15 cellular contexts compared by ENCODE assay signal in genomic region chr20:4247898-4248858, GRCh38. TPM values are rescaled to one million over a fixed set of nuclear protein-coding genes. Genes with fewer than 3 reads are reported as not detected.
A peak's percentile ranks its signal among the peaks of the same experiment; 100 is the strongest.
DNase-seq lines count a peak whose midpoint lies in the region; ATAC-seq and TF ChIP-seq lines count a peak whose summit lies in the region.
"Had no signal": no experiment of that assay in that cellular context is flagged by ENCODE, and none has a peak within 500 bp of the region (broad histone marks: within the 10 kb centered on the region; RNA-seq: fewer than 3 reads in every experiment).

No MANE protein-coding gene starts in this region.

- H3K27me3 Mint-ChIP-seq in endothelial cell (ENCODE audit: unreplicated experiment) (peaks cover 22% of the 10 kb centered on the region), neural progenitor cell (ENCODE audit: insufficient read depth, low read depth) (peaks cover 37% of the 10 kb centered on the region)

- H3K27ac Mint-ChIP-seq in endothelial cell (ENCODE audit: unreplicated experiment): no peak overlapping the region
- no peak overlapping the region for H3K27ac Mint-ChIP-seq in neural progenitor cell
- no peak overlapping the region for H3K27ac Mint-ChIP-seq in stimulated activated effector memory CD8-positive, alpha-beta T cell treated with anti-CD3 and anti-CD28 coated beads, Interleukin-12 subunit alpha, Interleukin-12 subunit beta, amount 100 ng/mL, for 72 hours
- H3K27ac Mint-ChIP-seq: activated T-cell treated with anti-CD3 and anti-CD28 coated beads, Interleukin-2, amount 50 U/mL, for 24 hours; CD4-positive, alpha-beta T cell; dendritic cell treated with granulocyte-macrophage colony-stimulating factor and Interleukin-4, amounts not matched to agents 40 ng/mL and 50 ng/mL, for 4 days had no signal

- BruUV-seq in OCI-LY7 (replicated peaks; lab: Mats Ljungman, UMichigan): no TSS peak

- no peak overlapping the region for H3K4me2 ChIP-seq in neural progenitor cell
- no peak overlapping the region for H3K4me2 ChIP-seq in OCI-LY7 (ENCODE audit: low read length)

- CTCF ChIA-PET in OCI-LY7 (lab: Charles Lee; ENCODE audit: unreplicated experiment): no interaction called here

- peaks cover 4% of the 10 kb centered on the region for H3K36me3 Mint-ChIP-seq in endothelial cell (ENCODE audit: low read depth, unreplicated experiment)
- no peaks in the 10 kb centered on the region for H3K36me3 Mint-ChIP-seq in neural progenitor cell
- no peaks in the 10 kb centered on the region for H3K36me3 Mint-ChIP-seq in stimulated activated effector memory CD8-positive, alpha-beta T cell treated with anti-CD3 and anti-CD28 coated beads, Interleukin-12 subunit alpha, Interleukin-12 subunit beta, amount 100 ng/mL, for 72 hours

- H3K27ac ChIP-seq in neural progenitor cell (no peak overlapping the region), OCI-LY7 (ENCODE audit: low read depth, low read length, poor library complexity, severe bottlenecking) (no peak overlapping the region)
- H3K27ac ChIP-seq: ovary had no signal

- H3K36me3 ChIP-seq in neural progenitor cell: no peaks in the 10 kb centered on the region
- H3K36me3 ChIP-seq in OCI-LY7 (ENCODE audit: insufficient read depth, low read length): no peaks in the 10 kb centered on the region
- H3K36me3 ChIP-seq: ovary had no signal

- DNase-seq in AG10803 (ENCODE audit: low read depth): no peak
- no peak for DNase-seq in HFF-Myc (ENCODE audit: extremely low read depth, low read depth)
- no peak for DNase-seq in endothelial cell (ENCODE audit: low spot score)
- no peak for DNase-seq in neural progenitor cell (ENCODE audit: low spot score)
- DNase-seq in OCI-LY7 (ENCODE audit: low spot score): no peak
- no peak for DNase-seq in stimulated activated effector memory CD8-positive, alpha-beta T cell treated with anti-CD3 and anti-CD28 coated beads, Interleukin-12 subunit alpha, Interleukin-12 subunit beta, amount 100 ng/mL, for 72 hours (ENCODE audit: low spot score in 2 of 2)
- DNase-seq: activated T-cell treated with anti-CD3 and anti-CD28 coated beads, Interleukin-2, amount 50 U/mL, for 24 hours; amniotic stem cell; CD4-positive, alpha-beta T cell; midbrain; NCI-H1092; NCI-H446; ovary had no signal

- no peaks in the 10 kb centered on the region for H3F3A ChIP-seq in neural progenitor cell (ENCODE audit: low read depth)

- TF ChIP-seq CTCF in AG10803 (conservative IDR thresholded peaks at IDR 0.05; ENCODE audit: low read length) (no peak), HFF-Myc (IDR thresholded peaks at IDR 0.05; ENCODE audit: low read depth, low read length, missing control alignments) (no peak), endothelial cell (IDR thresholded peaks at IDR 0.05; ENCODE audit: unreplicated experiment) (no peak), neural progenitor cell (IDR thresholded peaks at IDR 0.05) (no peak), OCI-LY7 (conservative IDR thresholded peaks at IDR 0.05; ENCODE audit: low read length) (no peak)

- ATAC-seq in GM19351 (IDR thresholded peaks at IDR 0.05; ENCODE audit: unreplicated experiment): no peak
- ATAC-seq in stimulated activated effector memory CD8-positive, alpha-beta T cell treated with anti-CD3 and anti-CD28 coated beads, Interleukin-12 subunit alpha, Interleukin-12 subunit beta, amount 100 ng/mL, for 72 hours: no peak

- H3K9ac ChIP-seq in neural progenitor cell: no peak overlapping the region

- peaks cover 90% of the 10 kb centered on the region for H3K27me3 ChIP-seq in neural progenitor cell
- H3K27me3 ChIP-seq: ovary had no signal

- H3K4me1 Mint-ChIP-seq in endothelial cell (ENCODE audit: unreplicated experiment) (no peaks in the 10 kb centered on the region), neural progenitor cell (peaks cover 13% of the 10 kb centered on the region)
- H3K4me1 Mint-ChIP-seq in stimulated activated effector memory CD8-positive, alpha-beta T cell treated with anti-CD3 and anti-CD28 coated beads, Interleukin-12 subunit alpha, Interleukin-12 subunit beta, amount 100 ng/mL, for 72 hours: no peaks in the 10 kb centered on the region

- peaks cover 3% of the 10 kb centered on the region for H3K4me1 ChIP-seq in neural progenitor cell
- no peaks in the 10 kb centered on the region for H3K4me1 ChIP-seq in OCI-LY7 (ENCODE audit: insufficient read depth, low read length, poor library complexity, severe bottlenecking)

- no peaks in the 10 kb centered on the region for H3K9me2 ChIP-seq in OCI-LY7 (ENCODE audit: insufficient read depth, low read length)

- H3K79me2 ChIP-seq in neural progenitor cell (ENCODE audit: low read depth) (no peaks in the 10 kb centered on the region), OCI-LY7 (ENCODE audit: insufficient read depth, low read depth, low read length) (no peaks in the 10 kb centered on the region)

- POLR2A ChIA-PET in OCI-LY7 (lab: Charles Lee): no interaction called here

- H3K9me3 Mint-ChIP-seq in endothelial cell (ENCODE audit: unreplicated experiment) (no peaks in the 10 kb centered on the region), neural progenitor cell (peaks cover 4% of the 10 kb centered on the region)
- H3K9me3 Mint-ChIP-seq in stimulated activated effector memory CD8-positive, alpha-beta T cell treated with anti-CD3 and anti-CD28 coated beads, Interleukin-12 subunit alpha, Interleukin-12 subunit beta, amount 100 ng/mL, for 72 hours: no peaks in the 10 kb centered on the region
- H3K9me3 Mint-ChIP-seq: activated T-cell treated with anti-CD3 and anti-CD28 coated beads, Interleukin-2, amount 50 U/mL, for 24 hours; CD4-positive, alpha-beta T cell; dendritic cell treated with granulocyte-macrophage colony-stimulating factor and Interleukin-4, amounts not matched to agents 40 ng/mL and 50 ng/mL, for 4 days had no signal

- intact Hi-C loops in OCI-LY7 (cut with micrococcal nuclease; ENCODE audit: unreplicated experiment): no loop called here

- no peak overlapping the region for H2AFZ ChIP-seq in neural progenitor cell (replicated peaks)
- no peak overlapping the region for H2AFZ ChIP-seq in OCI-LY7 (ENCODE audit: low read length)

- H4K20me1 ChIP-seq in neural progenitor cell (ENCODE audit: low read depth): no peaks in the 10 kb centered on the region
- no peaks in the 10 kb centered on the region for H4K20me1 ChIP-seq in OCI-LY7 (ENCODE audit: insufficient read depth, low read length)

- H3K9me3 ChIP-seq in neural progenitor cell (ENCODE audit: low read depth): no peaks in the 10 kb centered on the region
- no peaks in the 10 kb centered on the region for H3K9me3 ChIP-seq in OCI-LY7 (ENCODE audit: low read length)
- H3K9me3 ChIP-seq: ovary had no signal

- peak overlapping the region; percentile 51 for H3K4me3 ChIP-seq in AG10803 (ENCODE audit: low read length)
- peak overlapping the region; percentile 54 for H3K4me3 ChIP-seq in HFF-Myc (replicated peaks; ENCODE audit: low read depth, low read length)
- H3K4me3 ChIP-seq in neural progenitor cell: no peak overlapping the region
- H3K4me3 ChIP-seq in OCI-LY7 (ENCODE audit: low read depth, low read length, poor library complexity, severe bottlenecking): no peak overlapping the region

- peak overlapping the region; percentile 54 for H3K4me3 Mint-ChIP-seq in endothelial cell (ENCODE audit: unreplicated experiment)
- peak overlapping the region; percentile 84 for H3K4me3 Mint-ChIP-seq in neural progenitor cell
- no peak overlapping the region for H3K4me3 Mint-ChIP-seq in stimulated activated effector memory CD8-positive, alpha-beta T cell treated with anti-CD3 and anti-CD28 coated beads, Interleukin-12 subunit alpha, Interleukin-12 subunit beta, amount 100 ng/mL, for 72 hours
- H3K4me3 Mint-ChIP-seq: activated T-cell treated with anti-CD3 and anti-CD28 coated beads, Interleukin-2, amount 50 U/mL, for 24 hours; CD4-positive, alpha-beta T cell; dendritic cell treated with granulocyte-macrophage colony-stimulating factor and Interleukin-4, amounts not matched to agents 40 ng/mL and 50 ng/mL, for 4 days had no signal

RNA-seq across cellular contexts. Expression of gene ADRA1D, which starts 0.9 kb away (rescaled TPM):
- total RNA-seq in endothelial cell (ENCODE audit: unreplicated experiment) (not detected), neural progenitor cell (ENCODE audit: low replicate concordance) (not detected in 2 replicates), OCI-LY7 (2022) (not detected in 2 replicates)
- total RNA-seq in OCI-LY7 (2014; rRNA removed; shearing (Covaris generic)): not detected in 2 replicates
- total RNA-seq: CD4-positive, alpha-beta T cell had no signal

Comparison
In these comparisons a context has a peak if more than half of its experiments do, and no peak if none do; other contexts are left out.
1. H3K4me3 ChIP-seq: peak in AG10803 (single experiment) and HFF-Myc (single experiment); none in neural progenitor cell (single experiment) and OCI-LY7 (single experiment).